Comparison of ENCODE assay signal across 1 cellular context in genomic region chr2:158189526-158189925, GRCh38.
TF ChIP-seq lines count a peak whose summit lies in the region.

No MANE protein-coding gene starts in this region.

TF ChIP-seq in HepG2, 621 proteins besides CTCF, POLR2A, EP300 and RAD21 (continued from another document and continues in another):
- TF ChIP-seq ZNF770 (CRISPR knock-in tag; IDR thresholded peaks at IDR 0.05): no peak
- TF ChIP-seq SETDB1 (CRISPR knock-in tag; IDR thresholded peaks at IDR 0.05; ENCODE audit: borderline replicate concordance): no peak
- peak; percentile 67; the same call in 1 of the 2 replicates for TF ChIP-seq HOXD1 (CRISPR knock-in tag; IDR thresholded peaks at IDR 0.05)
- TF ChIP-seq ZNF331 (CRISPR knock-in tag; IDR thresholded peaks at IDR 0.05): peak; percentile 85; the same call in 1 of the 2 replicates
- no peak for TF ChIP-seq HCFC1 (IDR thresholded peaks at IDR 0.05; ENCODE audit: low read depth, low read length)
- no peak for TF ChIP-seq DR1 (CRISPR knock-in tag; IDR thresholded peaks at IDR 0.05)
- peak; percentile 73 for TF ChIP-seq TFE3 (CRISPR knock-in tag; IDR thresholded peaks at IDR 0.05)
- 0 out of 2 replicates have a peak, but pooled peaks have one; percentile 46 for TF ChIP-seq ZNF24 (IDR thresholded peaks at IDR 0.05)
- TF ChIP-seq SAFB2 (CRISPR knock-in tag; IDR thresholded peaks at IDR 0.05; ENCODE audit: borderline replicate concordance, low read depth): no peak
- no peak for TF ChIP-seq ZNF513 (CRISPR knock-in tag; conservative IDR thresholded peaks at IDR 0.05)
- no peak for TF ChIP-seq SATB2 (CRISPR knock-in tag; IDR thresholded peaks at IDR 0.05)
- peak; percentile 61; the same call in 1 of the 2 replicates for TF ChIP-seq EHMT2 (IDR thresholded peaks at IDR 0.05; ENCODE audit: borderline replicate concordance, low read depth, low read length)
- peak; percentile 98 for TF ChIP-seq FOXK1 (CRISPR knock-in tag; IDR thresholded peaks at IDR 0.05; ENCODE audit: borderline replicate concordance, low read depth)
- TF ChIP-seq SMYD3 (CRISPR knock-in tag; IDR thresholded peaks at IDR 0.05): 0 out of 2 replicates have a peak, but pooled peaks have one; percentile 53
- TF ChIP-seq ZNF549 (CRISPR knock-in tag; IDR thresholded peaks at IDR 0.05): no peak
- no peak for TF ChIP-seq PRDM15 (CRISPR knock-in tag; IDR thresholded peaks at IDR 0.05)
- TF ChIP-seq ZNF777 (CRISPR knock-in tag; IDR thresholded peaks at IDR 0.05): no peak
- no peak for TF ChIP-seq ZNF318 (CRISPR knock-in tag; IDR thresholded peaks at IDR 0.05)
- 0 out of 2 replicates have a peak, but pooled peaks have one; percentile 34 for TF ChIP-seq ZNF34 (CRISPR knock-in tag; IDR thresholded peaks at IDR 0.05; ENCODE audit: borderline replicate concordance)
- no peak for TF ChIP-seq SNAPC2 (CRISPR knock-in tag; IDR thresholded peaks at IDR 0.05)
- TF ChIP-seq MATR3 (CRISPR knock-in tag; IDR thresholded peaks at IDR 0.05): no peak
- no peak for TF ChIP-seq PLSCR1 (CRISPR knock-in tag; IDR thresholded peaks at IDR 0.05; ENCODE audit: borderline replicate concordance)
- TF ChIP-seq ETV5 (CRISPR knock-in tag; IDR thresholded peaks at IDR 0.05; ENCODE audit: borderline replicate concordance): peak; percentile 97
- TF ChIP-seq TFDP1 (CRISPR knock-in tag; IDR thresholded peaks at IDR 0.05; ENCODE audit: borderline replicate concordance): no peak; the same call in 1 of the 2 replicates
- no peak; the same call in 1 of the 2 replicates for TF ChIP-seq ZMAT3 (CRISPR knock-in tag; conservative IDR thresholded peaks at IDR 0.05)
- TF ChIP-seq ISL2 (CRISPR knock-in tag; IDR thresholded peaks at IDR 0.05): peak; percentile 99
- no peak for TF ChIP-seq ATRX (CRISPR knock-in tag; IDR thresholded peaks at IDR 0.05; ENCODE audit: borderline replicate concordance)
- no peak for TF ChIP-seq KDM3A (CRISPR knock-in tag; IDR thresholded peaks at IDR 0.05; ENCODE audit: low read depth)
- no peak for TF ChIP-seq BRCA1 (CRISPR knock-in tag; IDR thresholded peaks at IDR 0.05)
- no peak for TF ChIP-seq ZNF251 (CRISPR knock-in tag; IDR thresholded peaks at IDR 0.05)
- no peak for TF ChIP-seq TSC22D2 (CRISPR knock-in tag; IDR thresholded peaks at IDR 0.05; ENCODE audit: borderline replicate concordance)
- TF ChIP-seq YY1 (IDR thresholded peaks at IDR 0.05; ENCODE audit: insufficient read depth, insufficient replicate concordance, low read depth, low read length): no peak
- TF ChIP-seq HOXA3 (CRISPR knock-in tag; IDR thresholded peaks at IDR 0.05): no peak
- no peak for TF ChIP-seq ARHGAP35 (CRISPR knock-in tag; IDR thresholded peaks at IDR 0.05; ENCODE audit: borderline replicate concordance)
- TF ChIP-seq CREBL2 (CRISPR knock-in tag; IDR thresholded peaks at IDR 0.05; ENCODE audit: borderline replicate concordance): no peak
- no peak for TF ChIP-seq TRIM22 (IDR thresholded peaks at IDR 0.05)
- peak; percentile 40; the same call in 1 of the 2 replicates for TF ChIP-seq NR2C2 (CRISPR knock-in tag; IDR thresholded peaks at IDR 0.05; ENCODE audit: borderline replicate concordance)
- no peak for TF ChIP-seq KLF11 (CRISPR knock-in tag; IDR thresholded peaks at IDR 0.05)
- no peak for TF ChIP-seq ARNT2 (CRISPR knock-in tag; IDR thresholded peaks at IDR 0.05; ENCODE audit: low read depth)
- peak; percentile 82; the same call in 1 of the 2 replicates for TF ChIP-seq ZNF878 (CRISPR knock-in tag; IDR thresholded peaks at IDR 0.05)
- no peak for TF ChIP-seq CBX2 (IDR thresholded peaks at IDR 0.05; ENCODE audit: low read depth, low read length)
- no peak for TF ChIP-seq CBX2 (CRISPR knock-in tag; IDR thresholded peaks at IDR 0.05; ENCODE audit: low read depth)
- TF ChIP-seq SIN3B (IDR thresholded peaks at IDR 0.05; ENCODE audit: low read length): no peak
- no peak for TF ChIP-seq KMT2A (CRISPR knock-in tag; IDR thresholded peaks at IDR 0.05)
